In genomic region chr10:18684416-18684815, GRCh38 we compare ENCODE assay signal across 1 cellular context.
TF ChIP-seq lines count a peak whose summit lies in the region.

No MANE protein-coding gene starts in this region.

TF ChIP-seq in HCT116, 20 proteins besides CTCF, POLR2A, EP300 and RAD21:
- TF ChIP-seq FOSL1 (IDR thresholded peaks at IDR 0.05; ENCODE audit: low read depth): no peak
- TF ChIP-seq CBX3 (IDR thresholded peaks at IDR 0.05; ENCODE audit: low read depth): no peak
- no peak for TF ChIP-seq EGR1 (IDR thresholded peaks at IDR 0.05; ENCODE audit: low read depth)
- no peak for TF ChIP-seq POLR2AphosphoS5 (IDR thresholded peaks at IDR 0.05; ENCODE audit: low read depth, low read length)
- no peak for TF ChIP-seq ZBTB33 (IDR thresholded peaks at IDR 0.05; ENCODE audit: extremely low read depth, insufficient replicate concordance, low read length)
- no peak for TF ChIP-seq SP1 (IDR thresholded peaks at IDR 0.05; ENCODE audit: low read depth)
- no peak for TF ChIP-seq REST (IDR thresholded peaks at IDR 0.05; ENCODE audit: low read depth)
- TF ChIP-seq ELF1 (IDR thresholded peaks at IDR 0.05; ENCODE audit: borderline replicate concordance, low read depth): no peak
- no peak for TF ChIP-seq EZH2 (IDR thresholded peaks at IDR 0.05)
- TF ChIP-seq TCF7L2 (IDR thresholded peaks at IDR 0.05; ENCODE audit: borderline replicate concordance, extremely low read depth, insufficient read depth, insufficient read length): no peak
